Comparison of ENCODE assay signal across 9 cellular contexts in the genomic region with DNA sequence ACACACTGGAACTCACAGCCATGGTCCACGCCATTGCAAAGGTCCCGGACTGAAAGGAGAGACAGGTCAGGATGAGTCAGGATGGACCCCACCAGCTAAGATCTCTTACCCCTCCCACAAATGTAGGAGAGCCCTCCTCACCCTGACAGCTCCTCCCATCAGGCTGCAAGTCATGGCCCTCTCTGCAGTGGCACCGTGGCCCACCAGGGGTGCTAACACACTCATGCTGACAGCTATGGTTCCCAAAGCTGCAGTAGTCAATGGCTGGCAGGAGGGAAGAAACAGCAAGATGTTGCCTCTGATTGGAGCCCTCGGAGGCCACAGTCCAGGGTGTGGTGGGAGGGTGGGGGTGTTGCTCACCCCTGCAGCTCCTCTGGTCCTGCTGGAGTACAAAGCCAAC. TPM values are rescaled to one million over a fixed set of nuclear protein-coding genes. Genes with fewer than 3 reads are reported as not detected.
DNase-seq lines count a peak whose midpoint lies in the region; ATAC-seq, FAIRE-seq and TF ChIP-seq lines count a peak whose summit lies in the region.
"Had no signal": no experiment of that assay in that cellular context is flagged by ENCODE, and none has a peak within 500 bp of the region (broad histone marks: within the 10 kb centered on the region; RNA-seq: fewer than 3 reads in every experiment).

No MANE protein-coding gene starts in this region.

- POLR2A ChIA-PET in A549 (lab: Yijun Ruan, JAX) = no interaction called here

- TF ChIP-seq EP300 in A549 (IDR thresholded peaks at IDR 0.05) = no peak

- H3K27ac ChIP-seq in A549 (no peak overlapping the region), spleen (no peak overlapping the region)

- no peak for TF ChIP-seq RAD21 in A549 (conservative IDR thresholded peaks at IDR 0.05 in 1 of 2, IDR thresholded peaks at IDR 0.05 in 1 of 2)

- H3K4me3 ChIP-seq in A549 (no peak overlapping the region), GM12865 (ENCODE audit: low read depth, low read length) (no peak overlapping the region), spleen (no peak overlapping the region)

- TF ChIP-seq CTCF in A549 (IDR thresholded peaks at IDR 0.05) (no peak), GM12865 (IDR thresholded peaks at IDR 0.05; ENCODE audit: insufficient read depth, low read depth, low read length, missing control alignments) (peak; percentile 64), neural crest cell (conservative IDR thresholded peaks at IDR 0.05) (peak; percentile 55), spleen (IDR thresholded peaks at IDR 0.05 in 8 of 11, conservative IDR thresholded peaks at IDR 0.05 in 3 of 11) (peak in 4 of 11 experiments; percentile 9 to 40 (median 24))

- TF ChIP-seq POLR2A in A549 (IDR thresholded peaks at IDR 0.05; ENCODE audit: low read length) (no peak), spleen (IDR thresholded peaks at IDR 0.05) (no peak)

- H3K27me3 Mint-ChIP-seq in neural crest cell (ENCODE audit: low read depth) = peaks cover 67% of the 10 kb centered on the region

- DNase-seq in A549 (ENCODE audit: low read depth in 1 of 2, low spot score in 1 of 2) (peak; percentile 69 to 71), GM12865 (ENCODE audit: low read depth) (peak; percentile 55), MV-4-11 (lab: John Stamatoyannopoulos, UW) (peak; percentile 24), amniotic epithelial cell (ENCODE audit: low read depth) (peak; percentile 29), neural crest cell (ENCODE audit: low read depth, low spot score) (peak; percentile 53), left cardiac atrium (no peak), retina (no peak), spleen (no peak)

- H3K36me3 ChIP-seq in spleen = no peaks in the 10 kb centered on the region

- H3K4me3 Mint-ChIP-seq in neural crest cell = no peak overlapping the region
- H3K4me3 Mint-ChIP-seq: central memory CD8-positive, alpha-beta T cell had no signal

- H3K27ac Mint-ChIP-seq in neural crest cell (ENCODE audit: unreplicated experiment) = no peak overlapping the region

- FAIRE-seq in A549 (lab: Jason Lieb, UNC) = no peak

- intact Hi-C loops in left cardiac atrium (cut with DNase I) (no loop called here), spleen (cut with DNase I; ENCODE audit: low total_unique reads) (no loop called here)

- no peak overlapping the region for H3K4me2 ChIP-seq in A549

- no peaks in the 10 kb centered on the region for H3K9me3 Mint-ChIP-seq in neural crest cell
- H3K9me3 Mint-ChIP-seq: central memory CD8-positive, alpha-beta T cell had no signal

- H3K36me3 Mint-ChIP-seq in neural crest cell (ENCODE audit: low read depth) = no peaks in the 10 kb centered on the region

- H3K4me1 ChIP-seq in A549 (no peaks in the 10 kb centered on the region), spleen (no peaks in the 10 kb centered on the region)

- H3K27me3 ChIP-seq in spleen (replicated peaks in 1 of 7) = peaks cover 0 to 72% (median 12%) of the 10 kb centered on the region in 7 donors

- ATAC-seq in A549 (peak; percentile 86 to 99), left cardiac atrium (no peak)

- H3K9me3 ChIP-seq in A549 (no peaks in the 10 kb centered on the region), spleen (no peaks in the 10 kb centered on the region)

- CTCF ChIA-PET in A549 (lab: Yijun Ruan, JAX) = interaction anchor here (0.8 to 4.7 kb wide), 9 partner anchors 9 to 290 kb away, joined by 3 to 77 read pairs (median 4); no protein-coding TSS in a partner anchor

- WGBS in A549 (ENCODE audit: missing lambda C conversion rate) = 28% methylated on average over 4 of the region's 4 CpGs
- 41 to 53% (median 45%) methylated on average over 3 to 4 of the region's 4 CpGs for WGBS in spleen, 5 donors

- H3K4me1 Mint-ChIP-seq in neural crest cell = no peaks in the 10 kb centered on the region
- H3K4me1 Mint-ChIP-seq: central memory CD8-positive, alpha-beta T cell had no signal

TF ChIP-seq in A549, 52 proteins besides CTCF, POLR2A, EP300 and RAD21 (continues in another document):
- TF ChIP-seq FOXS1 (CRISPR knock-in tag; IDR thresholded peaks at IDR 0.05) = no peak
- TF ChIP-seq CBX2 (IDR thresholded peaks at IDR 0.05; ENCODE audit: borderline replicate concordance, low read depth) = no peak
- TF ChIP-seq NFE2L2 (conservative IDR thresholded peaks at IDR 0.05; ENCODE audit: low read length) = no peak
- TF ChIP-seq FOSL2 (IDR thresholded peaks at IDR 0.05) = no peak
- TF ChIP-seq FOSL2 (CRISPR knock-in tag; IDR thresholded peaks at IDR 0.05) = no peak
- no peak for TF ChIP-seq GATA3 (IDR thresholded peaks at IDR 0.05; ENCODE audit: borderline replicate concordance)
- no peak for TF ChIP-seq EHMT2 (IDR thresholded peaks at IDR 0.05; ENCODE audit: low read depth)
- TF ChIP-seq POLR2AphosphoS2 (conservative IDR thresholded peaks at IDR 0.05; ENCODE audit: low read length) = no peak
- no peak for TF ChIP-seq HMGXB4 (CRISPR knock-in tag; IDR thresholded peaks at IDR 0.05; ENCODE audit: borderline replicate concordance)
- no peak for TF ChIP-seq ZFP36 (IDR thresholded peaks at IDR 0.05; ENCODE audit: borderline replicate concordance, partially characterized antibody)
- no peak for TF ChIP-seq ESRRA (IDR thresholded peaks at IDR 0.05; ENCODE audit: borderline replicate concordance, low read length)
- no peak for TF ChIP-seq MAFK (IDR thresholded peaks at IDR 0.05; ENCODE audit: partially characterized antibody)
- no peak for TF ChIP-seq MAZ (IDR thresholded peaks at IDR 0.05; ENCODE audit: borderline replicate concordance, low read depth, low read length)
- TF ChIP-seq TFCP2L1 (CRISPR knock-in tag; IDR thresholded peaks at IDR 0.05) = no peak
- TF ChIP-seq KDM1A (IDR thresholded peaks at IDR 0.05; ENCODE audit: low read depth) = no peak
- TF ChIP-seq BCL3 (IDR thresholded peaks at IDR 0.05) = no peak

RNA-seq across cellular contexts. Expression of gene RBPJL, which starts 5.7 kb away (rescaled TPM):
- polyA plus RNA-seq in A549 (2011; rRNA removed) = not detected in 2 replicates
- polyA plus RNA-seq in A549 (2012; cell fraction: cytosol; rRNA removed) = 0.01 TPM in 1 of 2 replicates, not detected in the other
- polyA plus RNA-seq in A549 (2012; cell fraction: nucleus; rRNA removed) = not detected in 2 replicates
- not detected in 3 replicates for polyA plus RNA-seq in A549 (2017; fragmentation: RNase III; extraction: RNeasy Plus Mini Kit Qiagen cat#74134 plus additional on column Dnase treatment)
- polyA minus RNA-seq in A549 (2011; rRNA and poly(A)+ RNA removed) = not detected in 2 replicates
- total RNA-seq in neural crest cell = not detected in 2 replicates
- total RNA-seq in left cardiac atrium = not detected
- total RNA-seq in spleen = not detected
- polyA plus RNA-seq in spleen = under 1 TPM in 2 of 3 donors, not detected in 1; 0.05 to 0.09 TPM

RNA-seq across cellular contexts. Expression of gene MATN4, which starts 7.1 kb away (rescaled TPM):
- 0.04 TPM in 1 of 2 replicates, not detected in the other for polyA plus RNA-seq in A549 (2011; rRNA removed)
- 0.14 and 0.17 TPM in 2 replicates for polyA plus RNA-seq in A549 (2012; cell fraction: cytosol; rRNA removed)
- polyA plus RNA-seq in A549 (2012; cell fraction: nucleus; rRNA removed) = 0.37 and 0.49 TPM in 2 replicates
- 0.05 to 0.08 TPM (median 0.05 TPM) in 3 replicates for polyA plus RNA-seq in A549 (2017; fragmentation: RNase III; extraction: RNeasy Plus Mini Kit Qiagen cat#74134 plus additional on column Dnase treatment)
- not detected in 2 replicates for polyA minus RNA-seq in A549 (2011; rRNA and poly(A)+ RNA removed)
- total RNA-seq in neural crest cell = 0.18 TPM in 1 of 2 replicates, not detected in the other
- not detected for total RNA-seq in left cardiac atrium
- not detected for total RNA-seq in spleen
- polyA plus RNA-seq in spleen = under 1 TPM in 2 of 3 donors, not detected in 1; 0.19 to 0.52 TPM

RNA-seq across cellular contexts. Expression of gene SLPI, which starts 46.6 kb away (rescaled TPM):
- 27.0 and 59.1 TPM in 2 replicates for polyA plus RNA-seq in A549 (2011; rRNA removed)
- polyA plus RNA-seq in A549 (2012; cell fraction: cytosol; rRNA removed) = 3.3 and 3.7 TPM in 2 replicates
- polyA plus RNA-seq in A549 (2012; cell fraction: nucleus; rRNA removed) = 1.2 and 2.1 TPM in 2 replicates
- polyA plus RNA-seq in A549 (2017; fragmentation: RNase III; extraction: RNeasy Plus Mini Kit Qiagen cat#74134 plus additional on column Dnase treatment) = 3.7 to 4.5 TPM (median 3.7 TPM) in 3 replicates
- polyA minus RNA-seq in A549 (2011; rRNA and poly(A)+ RNA removed) = 1.4 and 6.6 TPM in 2 replicates
- not detected in 2 replicates for total RNA-seq in neural crest cell
- 10 to 100 TPM; 44.2 to 86.7 TPM for total RNA-seq in left cardiac atrium
- 10 to 100 TPM in 3 of 7 donors, 1 to 10 TPM in 4; 2.9 to 26.9 (median 9.0) TPM for total RNA-seq in spleen
- polyA plus RNA-seq in spleen = 10 to 100 TPM in 1 of 3 donors, 1 to 10 TPM in 2; 5.1 to 11.9 (median 8.4) TPM

RNA-seq across cellular contexts. Expression of gene SDC4, which starts 47.3 kb away (rescaled TPM):
- polyA plus RNA-seq in A549 (2011; rRNA removed) (27.4 and 29.0 TPM in 2 replicates), A549 (2017; fragmentation: RNase III; extraction: RNeasy Plus Mini Kit Qiagen cat#74134 plus additional on column Dnase treatment) (35.6 to 40.2 TPM (median 39.2 TPM) in 3 replicates), spleen (10 to 100 TPM; 10.4 to 21.0 (median 15.5) TPM)
- 13.1 and 17.7 TPM in 2 replicates for polyA plus RNA-seq in A549 (2012; cell fraction: cytosol; rRNA removed)
- 12.6 and 21.5 TPM in 2 replicates for polyA plus RNA-seq in A549 (2012; cell fraction: nucleus; rRNA removed)
- 43.3 and 43.7 TPM in 2 replicates for polyA minus RNA-seq in A549 (2011; rRNA and poly(A)+ RNA removed)
- total RNA-seq in neural crest cell (11.4 and 11.5 TPM in 2 replicates), left cardiac atrium (100 to 1,000 TPM in 1 of 2 donors, 10 to 100 TPM in 1; 51.4 to 152 TPM), spleen (10 to 100 TPM; 27.2 to 56.1 (median 39.7) TPM)

Comparison
In these comparisons a context has a peak if more than half of its experiments do, and no peak if none do; other contexts are left out.
1. ATAC-seq: peak in A549 (2 of 2); none in left cardiac atrium (0 of 2).
2. DNase-seq: peak in A549 (2 of 2), GM12865 (single experiment), MV-4-11 (single experiment), amniotic epithelial cell (single experiment) and neural crest cell (single experiment); none in left cardiac atrium (single experiment), retina (single experiment) and spleen (single experiment).